ENCODE assay signal across 2 cellular contexts in the genomic region with DNA sequence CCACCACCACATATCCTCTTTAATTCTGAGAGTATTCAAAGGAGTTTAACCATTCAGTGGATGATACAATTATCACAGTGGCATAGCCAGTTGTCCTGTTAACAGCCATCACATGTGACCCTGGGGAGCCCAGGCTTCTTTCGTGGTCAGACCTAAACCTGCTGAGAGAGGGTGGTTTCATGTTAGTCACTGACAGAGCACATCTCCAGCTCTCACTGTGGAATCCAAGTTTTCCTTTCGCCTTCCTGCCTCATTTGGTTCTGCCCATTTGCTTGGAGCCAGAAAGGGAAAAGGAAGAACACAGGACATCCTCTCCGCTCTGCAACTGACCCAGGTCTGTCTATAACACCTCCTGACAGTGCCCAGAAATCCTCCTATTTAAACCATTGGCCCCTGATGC.
TF ChIP-seq lines count a peak whose summit lies in the region.

No MANE protein-coding gene starts in this region.

TF ChIP-seq in IMR-90, 13 proteins besides CTCF, POLR2A, EP300 and RAD21:
- no peak for TF ChIP-seq MAFK (IDR thresholded peaks at IDR 0.05; ENCODE audit: low read depth, low read length)
- no peak for TF ChIP-seq FOS (IDR thresholded peaks at IDR 0.05; ENCODE audit: low read depth, low read length)
- no peak for TF ChIP-seq SMC3 (IDR thresholded peaks at IDR 0.05; ENCODE audit: low read depth, low read length)
- TF ChIP-seq NFE2L2 (IDR thresholded peaks at IDR 0.05; ENCODE audit: low read depth, low read length) = no peak
- TF ChIP-seq USF2 (IDR thresholded peaks at IDR 0.05; ENCODE audit: low read depth, low read length) = no peak
- TF ChIP-seq, protein P1, sequence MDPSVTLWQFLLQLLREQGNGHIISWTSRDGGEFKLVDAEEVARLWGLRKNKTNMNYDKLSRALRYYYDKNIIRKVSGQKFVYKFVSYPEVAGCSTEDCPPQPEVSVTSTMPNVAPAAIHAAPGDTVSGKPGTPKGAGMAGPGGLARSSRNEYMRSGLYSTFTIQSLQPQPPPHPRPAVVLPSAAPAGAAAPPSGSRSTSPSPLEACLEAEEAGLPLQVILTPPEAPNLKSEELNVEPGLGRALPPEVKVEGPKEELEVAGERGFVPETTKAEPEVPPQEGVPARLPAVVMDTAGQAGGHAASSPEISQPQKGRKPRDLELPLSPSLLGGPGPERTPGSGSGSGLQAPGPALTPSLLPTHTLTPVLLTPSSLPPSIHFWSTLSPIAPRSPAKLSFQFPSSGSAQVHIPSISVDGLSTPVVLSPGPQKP (IDR thresholded peaks at IDR 0.05; ENCODE audit: borderline replicate concordance, low read depth, low read length) = no peak
- TF ChIP-seq MXI1 (IDR thresholded peaks at IDR 0.05; ENCODE audit: borderline replicate concordance, low read depth, low read length) = no peak
- no peak for TF ChIP-seq RCOR1 (IDR thresholded peaks at IDR 0.05; ENCODE audit: insufficient replicate concordance, low read length)
TF ChIP-seq in IMR-90: peak in this region for 0.

TF ChIP-seq in H1, 55 proteins besides CTCF, POLR2A, EP300 and RAD21:
- TF ChIP-seq JUN (IDR thresholded peaks at IDR 0.05; ENCODE audit: low read depth, low read length) = no peak
- no peak for TF ChIP-seq CREB1 (IDR thresholded peaks at IDR 0.05)
- no peak for TF ChIP-seq BRCA1 (IDR thresholded peaks at IDR 0.05; ENCODE audit: low read depth, low read length)
- no peak for TF ChIP-seq KDM4A (IDR thresholded peaks at IDR 0.05; ENCODE audit: low read depth, low read length, severe bottlenecking)
- TF ChIP-seq MAFK (IDR thresholded peaks at IDR 0.05; ENCODE audit: low read depth, low read length) = no peak
- TF ChIP-seq USF2 (IDR thresholded peaks at IDR 0.05; ENCODE audit: low read length) = no peak
- TF ChIP-seq RBBP5 (IDR thresholded peaks at IDR 0.05; ENCODE audit: borderline replicate concordance, low read depth, low read length) = no peak
- no peak for TF ChIP-seq TAF7 (optimal IDR thresholded peaks at IDR 0.05; ENCODE audit: borderline replicate concordance, low read depth, low read length)
- TF ChIP-seq SP1 (IDR thresholded peaks at IDR 0.05; ENCODE audit: low read depth, low read length) = no peak
- no peak for TF ChIP-seq CBX5 (IDR thresholded peaks at IDR 0.05; ENCODE audit: low read depth, low read length)
- no peak for TF ChIP-seq NRF1 (IDR thresholded peaks at IDR 0.05; ENCODE audit: low read depth, low read length)
- TF ChIP-seq CHD2 (IDR thresholded peaks at IDR 0.05; ENCODE audit: low read length) = no peak
- TF ChIP-seq KDM5A (IDR thresholded peaks at IDR 0.05; ENCODE audit: low read length) = no peak
- TF ChIP-seq POLR2AphosphoS5 (IDR thresholded peaks at IDR 0.05; ENCODE audit: low read depth, low read length) = no peak
- no peak for TF ChIP-seq CHD7 (IDR thresholded peaks at IDR 0.05; ENCODE audit: insufficient replicate concordance, low read length)
- no peak for TF ChIP-seq SP4 (IDR thresholded peaks at IDR 0.05; ENCODE audit: low read length)
- TF ChIP-seq EGR1 (IDR thresholded peaks at IDR 0.05; ENCODE audit: borderline replicate concordance, low read depth, low read length) = no peak
- no peak for TF ChIP-seq ATF3 (IDR thresholded peaks at IDR 0.05; ENCODE audit: insufficient read depth, low read depth, low read length)
TF ChIP-seq in H1: peak in this region for 0.
